8 cellular contexts compared by ENCODE assay signal in genomic region chr18:54828290-54828871, GRCh38. TPM values are rescaled to one million over a fixed set of nuclear protein-coding genes. Genes with fewer than 3 reads are reported as not detected.
DNase-seq lines count a peak whose midpoint lies in the region; ATAC-seq and TF ChIP-seq lines count a peak whose summit lies in the region.

TSS of gene RAB27B (plus strand) at chr18:54828477. CDS start at chr18:54877586, 49,109 bp downstream.

- H3K36me3 ChIP-seq in ES-I3 (ENCODE audit: insufficient read depth, low read length): no peaks in the 10 kb centered on the region
- no peaks in the 10 kb centered on the region for H3K36me3 ChIP-seq in brain microvascular endothelial cell (replicated peaks)
- H3K36me3 ChIP-seq in skeletal muscle satellite cell (ENCODE audit: insufficient read depth, low read length): peaks cover 2% of the 10 kb centered on the region

- peak within 1 kb of the TSS; percentile 86 for H3K4me2 ChIP-seq in skeletal muscle satellite cell (ENCODE audit: low read length)

- in situ Hi-C loops in brain microvascular endothelial cell (cut with HindIII; ENCODE audit: low pct_ligation_motif_present, low sequenced_read_pairs): no loop called here

- no peaks in the 10 kb centered on the region for H3K27me3 ChIP-seq in brain microvascular endothelial cell (replicated peaks)
- no peaks in the 10 kb centered on the region for H3K27me3 ChIP-seq in skeletal muscle satellite cell (ENCODE audit: control insufficient read depth, insufficient read depth, low read length)

- no peaks in the 10 kb centered on the region for H3K9me3 ChIP-seq in ES-I3 (ENCODE audit: control insufficient read depth, insufficient read depth, low read length)
- no peaks in the 10 kb centered on the region for H3K9me3 ChIP-seq in iPS-18c (ENCODE audit: control insufficient read depth, insufficient read depth, low read length)
- no peaks in the 10 kb centered on the region for H3K9me3 ChIP-seq in skeletal muscle satellite cell (replicated peaks; ENCODE audit: low read length)

- peak within 1 kb of the TSS; percentile 79 for H3K27ac ChIP-seq in brain microvascular endothelial cell

- peak within 1 kb of the TSS; percentile 65; the same call in 1 of the 2 replicates for H3K9ac ChIP-seq in ES-I3 (ENCODE audit: low read depth, low read length)
- H3K9ac ChIP-seq in skeletal muscle satellite cell (ENCODE audit: low read depth, low read length): peak within 1 kb of the TSS; percentile 73

- H3K4me1 ChIP-seq in ES-I3 (ENCODE audit: insufficient read depth, low read length) (peaks cover 5% of the 10 kb centered on the region), skeletal muscle satellite cell (ENCODE audit: control insufficient read depth, insufficient read depth, low read length) (peaks cover 18% of the 10 kb centered on the region)

- TF ChIP-seq CTCF in brain microvascular endothelial cell (IDR thresholded peaks at IDR 0.05; ENCODE audit: low read depth, low read length, missing control alignments) (no peak), GM10266 (IDR thresholded peaks at IDR 0.05; ENCODE audit: control insufficient read depth, insufficient read depth, low read depth, missing control alignments) (no peak)

- H3K4me3 ChIP-seq in brain microvascular endothelial cell (ENCODE audit: low read depth, low read length): peak within 1 kb of the TSS; percentile 70
- H3K4me3 ChIP-seq in iPS-18c (ENCODE audit: insufficient read depth, low read depth, low read length): peak within 1 kb of the TSS; percentile 73
- peak within 1 kb of the TSS; percentile 78 for H3K4me3 ChIP-seq in skeletal muscle satellite cell (ENCODE audit: low read length)

- DNase-seq in MV-4-11 (lab: John Stamatoyannopoulos, UW) (peak; percentile 17), UCSD-AML1 (lab: John Stamatoyannopoulos, UW; ENCODE audit: unreplicated experiment) (peak; percentile 88), brain microvascular endothelial cell (peak; percentile 88), GM10266 (ENCODE audit: extremely low spot score) (no peak)

- ATAC-seq in GM21737 (IDR thresholded peaks at IDR 0.05; ENCODE audit: unreplicated experiment): no peak

RNA-seq across cellular contexts. Expression of gene RAB27B, which starts in this region (rescaled TPM):
- 8.5 and 34.2 TPM in 2 replicates for total RNA-seq in skeletal muscle satellite cell (2012; rRNA removed)
